Comparison of ENCODE assay signal across 19 cellular contexts in genomic region chr2:152584301-152584700, GRCh38.
"Had no signal": no experiment of that assay in that cellular context is flagged by ENCODE, and none has a peak within 500 bp of the region (broad histone marks: within the 10 kb centered on the region; RNA-seq: fewer than 3 reads in every experiment).

No MANE protein-coding gene starts in this region.

- H3K9me3 ChIP-seq: neutrophil, right lobe of liver, suprapubic skin, upper lobe of left lung had no signal

- H3K4me3 Mint-ChIP-seq: activated CD8-positive, alpha-beta memory T cell treated with anti-CD3 and anti-CD28 coated beads, Interleukin-2, amount 10 ng/mL, durations not matched to agents 7 days and 5 days; activated naive CD8-positive, alpha-beta T cell treated with anti-CD3 and anti-CD28 coated beads for 36 hours; activated T-cell treated with anti-CD3 and anti-CD28 coated beads, Interleukin-2, amount 50 U/mL, for 24 hours; naive B cell had no signal

- H3K9me3 Mint-ChIP-seq: activated naive CD8-positive, alpha-beta T cell treated with anti-CD3 and anti-CD28 coated beads for 36 hours; activated T-cell treated with anti-CD3 and anti-CD28 coated beads, Interleukin-2, amount 50 U/mL, for 24 hours; naive B cell had no signal

- H3K27me3 Mint-ChIP-seq: naive B cell had no signal

- H3K27ac ChIP-seq: neutrophil, right lobe of liver, suprapubic skin, upper lobe of left lung had no signal

- ATAC-seq: activated CD8-positive, alpha-beta memory T cell treated with anti-CD3 and anti-CD28 coated beads, Interleukin-2, amount 10 ng/mL, durations not matched to agents 7 days and 5 days; stimulated activated naive CD8-positive, alpha-beta T cell treated with anti-CD3 and anti-CD28 coated beads, Interleukin-15, Interleukin-2, amounts not matched to agents 100 U/mL and 50 U/mL, for 24 hours had no signal

- H3K36me3 ChIP-seq: neutrophil, right lobe of liver had no signal

- H3K4me3 ChIP-seq: right lobe of liver, suprapubic skin, upper lobe of left lung had no signal

- H3K27ac Mint-ChIP-seq: activated CD8-positive, alpha-beta memory T cell treated with anti-CD3 and anti-CD28 coated beads, Interleukin-2, amount 10 ng/mL, durations not matched to agents 7 days and 5 days; activated naive CD8-positive, alpha-beta T cell treated with anti-CD3 and anti-CD28 coated beads for 36 hours; activated T-cell treated with anti-CD3 and anti-CD28 coated beads, Interleukin-2, amount 50 U/mL, for 24 hours; naive B cell had no signal

- H3K4me1 Mint-ChIP-seq: activated CD8-positive, alpha-beta memory T cell treated with anti-CD3 and anti-CD28 coated beads, Interleukin-2, amount 10 ng/mL, durations not matched to agents 7 days and 5 days; activated naive CD8-positive, alpha-beta T cell treated with anti-CD3 and anti-CD28 coated beads for 36 hours had no signal

- DNase-seq: activated CD4-positive, alpha-beta T cell treated with anti-CD3 and anti-CD28 coated beads, Interleukin-2, amount 50 U/mL, for 48 hours; activated CD4-positive, CD25-positive, alpha-beta regulatory T cell treated with anti-CD3 and anti-CD28 coated beads, Interleukin-2, amount 50 U/mL, for 72 hours; activated CD8-positive, alpha-beta memory T cell treated with anti-CD3 and anti-CD28 coated beads, Interleukin-2, amount 10 ng/mL, durations not matched to agents 7 days and 5 days; activated gamma-delta T cell; activated naive CD8-positive, alpha-beta T cell treated with anti-CD3 and anti-CD28 coated beads for 36 hours; activated T-cell treated with anti-CD3 and anti-CD28 coated beads, Interleukin-2, amount 50 U/mL, for 24 hours; aorta; central memory CD4-positive, alpha-beta T cell; cortex of kidney; effector memory CD4-positive, alpha-beta T cell; kidney; naive B cell; right lobe of liver; stimulated activated CD4-positive, alpha-beta T cell treated with anti-CD3 and anti-CD28 coated beads, Interleukin-4, amount 100 ng/mL, for 1 hour; stimulated activated CD8-positive, alpha-beta memory T cell treated with anti-CD3 and anti-CD28 coated beads, Interleukin-4, amount 100 ng/mL, for 48 hours; stimulated activated naive CD8-positive, alpha-beta T cell treated with anti-CD3 and anti-CD28 coated beads, Interleukin-15, Interleukin-2, amounts not matched to agents 100 U/mL and 50 U/mL, for 24 hours; upper lobe of left lung had no signal

- H3K4me1 ChIP-seq: right lobe of liver, upper lobe of left lung had no signal

- H3K36me3 Mint-ChIP-seq: activated CD8-positive, alpha-beta memory T cell treated with anti-CD3 and anti-CD28 coated beads, Interleukin-2, amount 10 ng/mL, durations not matched to agents 7 days and 5 days; activated naive CD8-positive, alpha-beta T cell treated with anti-CD3 and anti-CD28 coated beads for 36 hours; naive B cell had no signal

- H3K27me3 ChIP-seq: right lobe of liver, suprapubic skin, upper lobe of left lung had no signal
